Comparison of ENCODE assay signal across 29 cellular contexts in the genomic region with DNA sequence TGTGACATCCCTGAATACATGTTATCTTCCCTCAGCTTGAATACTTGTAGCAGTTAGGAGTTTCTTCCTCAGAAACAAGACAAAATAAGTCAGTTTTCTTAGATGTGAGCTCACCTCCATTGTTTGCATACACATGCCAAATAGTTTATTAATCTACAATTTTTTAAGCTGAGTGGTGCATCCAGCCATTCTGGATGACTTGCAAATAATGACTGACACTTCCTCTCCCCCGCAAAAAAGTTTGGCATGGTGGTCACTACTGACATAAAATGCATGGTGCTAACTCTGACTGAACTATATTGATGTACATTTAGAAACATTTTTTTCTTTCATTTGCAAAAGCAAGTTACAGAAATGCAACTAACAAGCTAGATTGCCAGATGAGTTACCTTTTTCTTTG.
"Had no signal": no experiment of that assay in that cellular context is flagged by ENCODE, and none has a peak within 500 bp of the region (broad histone marks: within the 10 kb centered on the region; RNA-seq: fewer than 3 reads in every experiment).

No MANE protein-coding gene starts in this region.

- H3K36me3 ChIP-seq: brain microvascular endothelial cell, Peyer's patch, SJSA1, WERI-Rb-1 had no signal

- H3K27me3 ChIP-seq: brain microvascular endothelial cell, Peyer's patch, SJSA1 had no signal

- H3K4me2 ChIP-seq: KMS-11, SK-N-SH had no signal

- H3K4me3 Mint-ChIP-seq: activated CD4-positive, alpha-beta T cell treated with anti-CD3 and anti-CD28 coated beads, Interleukin-2, amount 10 ng/mL, durations not matched to agents 24 days and 14 days; activated CD8-positive, alpha-beta T cell treated with anti-CD3 and anti-CD28 coated beads for 36 hours; activated naive CD4-positive, alpha-beta T cell treated with anti-CD3 and anti-CD28 coated beads, Interleukin-2, amount 10 ng/mL, durations not matched to agents 7 days and 5 days; activated naive CD8-positive, alpha-beta T cell; activated naive CD8-positive, alpha-beta T cell treated with anti-CD3 and anti-CD28 coated beads, Interleukin-2, amount 50 U/mL, for 24 hours; activated T-cell treated with anti-CD3 and anti-CD28 coated beads, Interleukin-2, amount 50 U/mL, for 4 hours; activated T-helper 1 cell treated with anti-CD3 and anti-CD28 coated beads, Interleukin-12 subunit alpha, Interleukin-12 subunit beta, Interleukin-2, Interleukin-4 antibody, amounts not matched to agents 30 ng/mL and 10 ng/mL and 1 ng/mL, durations not matched to agents 14 hours and 24 hours and 36 hours; T-helper 1 cell treated with Interleukin-12 subunit alpha and Interleukin-12 subunit beta and Interleukin-4 antibody, amounts not matched to agents 30 μg/mL and 1 μg/mL, for 36 hours; T-helper 2 cell treated with Interferon-gamma antibody and Interleukin-4, amounts not matched to agents 5 μg/mL and 100 μg/mL, for 36 hours had no signal

- DNase-seq: activated CD4-positive, alpha-beta T cell treated with anti-CD3 and anti-CD28 coated beads, Interleukin-2, amount 10 ng/mL, durations not matched to agents 24 days and 14 days; activated CD4-positive, alpha-beta T cell treated with anti-CD3 and anti-CD28 coated beads, Interleukin-2, amount 50 U/mL, for 4 hours; activated CD8-positive, alpha-beta T cell treated with anti-CD3 and anti-CD28 coated beads for 36 hours; activated gamma-delta T cell treated with Interleukin-2 at 50 U/mL for 16 hours; activated naive CD4-positive, alpha-beta T cell treated with anti-CD3 and anti-CD28 coated beads, Interleukin-2, amount 10 ng/mL, durations not matched to agents 7 days and 5 days; activated naive CD8-positive, alpha-beta T cell treated with anti-CD3 and anti-CD28 coated beads, Interleukin-2, amount 50 U/mL, for 24 hours; activated T-cell treated with anti-CD3 and anti-CD28 coated beads, Interleukin-2, amount 50 U/mL, for 4 hours; anterior cingulate cortex; brain microvascular endothelial cell; central memory CD4-positive, alpha-beta T cell; NCI-H1105; NCI-H1417 treated with DMSO at 0.1 percent for 48 hours; NCI-H187 treated with DMSO at 0.1 percent for 48 hours; NCI-H2081; NCI-H2171 treated with DMSO at 0.1 percent for 48 hours; NCI-H345; NCI-H524 treated with DMSO at 0.1 percent for 48 hours; Peyer's patch; RPMI8226; SHP77 treated with DMSO at 0.1 percent for 48 hours; SK-N-SH; WERI-Rb-1 had no signal

- H3K9me3 ChIP-seq: Peyer's patch, SJSA1, SK-N-SH had no signal

- H3K27me3 Mint-ChIP-seq: activated CD4-positive, alpha-beta T cell treated with anti-CD3 and anti-CD28 coated beads, Interleukin-2, amount 10 ng/mL, durations not matched to agents 24 days and 14 days; activated CD8-positive, alpha-beta T cell treated with anti-CD3 and anti-CD28 coated beads for 36 hours; activated naive CD4-positive, alpha-beta T cell treated with anti-CD3 and anti-CD28 coated beads, Interleukin-2, amount 10 ng/mL, durations not matched to agents 7 days and 5 days; activated naive CD8-positive, alpha-beta T cell; activated naive CD8-positive, alpha-beta T cell treated with anti-CD3 and anti-CD28 coated beads, Interleukin-2, amount 50 U/mL, for 24 hours had no signal

- H3K4me3 ChIP-seq: Peyer's patch, SJSA1 had no signal

- H3K4me1 ChIP-seq: Peyer's patch, SJSA1 had no signal

- ATAC-seq: activated CD8-positive, alpha-beta T cell treated with anti-CD3 and anti-CD28 coated beads for 36 hours; activated naive CD8-positive, alpha-beta T cell treated with anti-CD3 and anti-CD28 coated beads, Interleukin-2, amount 50 U/mL, for 24 hours; activated T-cell treated with anti-CD3 and anti-CD28 coated beads, Interleukin-2, amount 50 U/mL, for 4 hours had no signal

- H3K9me3 Mint-ChIP-seq: activated CD4-positive, alpha-beta T cell treated with anti-CD3 and anti-CD28 coated beads, Interleukin-2, amount 10 ng/mL, durations not matched to agents 24 days and 14 days; activated CD8-positive, alpha-beta T cell treated with anti-CD3 and anti-CD28 coated beads for 36 hours; activated naive CD4-positive, alpha-beta T cell treated with anti-CD3 and anti-CD28 coated beads, Interleukin-2, amount 10 ng/mL, durations not matched to agents 7 days and 5 days; activated naive CD8-positive, alpha-beta T cell treated with anti-CD3 and anti-CD28 coated beads, Interleukin-2, amount 50 U/mL, for 24 hours; activated T-cell treated with anti-CD3 and anti-CD28 coated beads, Interleukin-2, amount 50 U/mL, for 4 hours; activated T-helper 1 cell treated with anti-CD3 and anti-CD28 coated beads, Interleukin-12 subunit alpha, Interleukin-12 subunit beta, Interleukin-2, Interleukin-4 antibody, amounts not matched to agents 30 ng/mL and 10 ng/mL and 1 ng/mL, durations not matched to agents 14 hours and 24 hours and 36 hours; T-helper 1 cell treated with Interleukin-12 subunit alpha and Interleukin-12 subunit beta and Interleukin-4 antibody, amounts not matched to agents 30 μg/mL and 1 μg/mL, for 36 hours; T-helper 2 cell treated with Interferon-gamma antibody and Interleukin-4, amounts not matched to agents 5 μg/mL and 100 μg/mL, for 36 hours had no signal

- H3K27ac ChIP-seq: brain microvascular endothelial cell, KMS-11, Peyer's patch, SJSA1, WERI-Rb-1 had no signal

- H3K27ac Mint-ChIP-seq: activated CD4-positive, alpha-beta T cell treated with anti-CD3 and anti-CD28 coated beads, Interleukin-2, amount 10 ng/mL, durations not matched to agents 24 days and 14 days; activated CD8-positive, alpha-beta T cell treated with anti-CD3 and anti-CD28 coated beads for 36 hours; activated naive CD4-positive, alpha-beta T cell treated with anti-CD3 and anti-CD28 coated beads, Interleukin-2, amount 10 ng/mL, durations not matched to agents 7 days and 5 days; activated naive CD8-positive, alpha-beta T cell; activated naive CD8-positive, alpha-beta T cell treated with anti-CD3 and anti-CD28 coated beads, Interleukin-2, amount 50 U/mL, for 24 hours; activated T-helper 1 cell treated with anti-CD3 and anti-CD28 coated beads, Interleukin-12 subunit alpha, Interleukin-12 subunit beta, Interleukin-2, Interleukin-4 antibody, amounts not matched to agents 30 ng/mL and 10 ng/mL and 1 ng/mL, durations not matched to agents 14 hours and 24 hours and 36 hours; T-helper 1 cell treated with Interleukin-12 subunit alpha and Interleukin-12 subunit beta and Interleukin-4 antibody, amounts not matched to agents 30 μg/mL and 1 μg/mL, for 36 hours; T-helper 2 cell treated with Interferon-gamma antibody and Interleukin-4, amounts not matched to agents 5 μg/mL and 100 μg/mL, for 36 hours had no signal

- FAIRE-seq: TTC549 had no signal
